In the genomic region with DNA sequence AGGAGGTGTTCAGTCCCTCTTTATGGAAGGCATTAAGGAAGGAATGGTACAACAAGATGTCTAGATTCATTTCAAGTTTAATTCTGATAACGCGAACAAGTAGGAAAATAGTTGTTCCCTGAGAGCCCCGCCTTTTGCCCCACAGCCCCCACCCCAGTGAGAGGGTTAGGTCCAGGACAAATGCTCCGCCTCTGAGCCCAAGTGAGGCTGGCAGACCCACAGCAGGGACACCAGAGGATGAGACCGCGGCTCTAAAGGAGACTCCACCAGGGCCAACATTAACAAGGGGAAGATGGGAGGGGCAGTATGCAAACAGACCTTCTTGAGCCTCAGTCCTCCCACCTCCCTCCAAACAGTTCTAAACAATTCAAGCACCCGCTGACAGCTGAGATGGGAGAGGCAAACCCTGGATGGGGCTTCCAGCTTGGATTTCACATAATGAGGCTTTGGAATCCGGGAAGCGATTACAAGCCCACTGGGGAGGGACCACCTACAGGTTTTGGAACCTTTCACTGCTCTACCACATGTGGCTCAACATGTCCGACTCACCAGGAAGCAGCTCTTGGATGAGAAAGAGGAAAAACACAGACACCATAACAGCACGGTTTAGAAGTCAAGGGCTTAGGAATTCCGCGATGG, we compare ENCODE assay signal across 21 cellular contexts. TPM values are rescaled to one million over a fixed set of nuclear protein-coding genes. Genes with fewer than 3 reads are reported as not detected.
DNase-seq lines count a peak whose midpoint lies in the region; ATAC-seq and TF ChIP-seq lines count a peak whose summit lies in the region.
"Had no signal": no experiment of that assay in that cellular context is flagged by ENCODE, and none has a peak within 500 bp of the region (broad histone marks: within the 10 kb centered on the region; RNA-seq: fewer than 3 reads in every experiment).

No MANE protein-coding gene starts in this region.

- no peaks in the 10 kb centered on the region for H3K4me1 ChIP-seq in RWPE2 (ENCODE audit: insufficient read depth, poor library complexity, severe bottlenecking)

- no peaks in the 10 kb centered on the region for H3K36me3 ChIP-seq in RWPE2 (ENCODE audit: low read depth)

- no peak for TF ChIP-seq CTCF in RWPE2 (IDR thresholded peaks at IDR 0.05; ENCODE audit: poor library complexity, severe bottlenecking)
- no peak for TF ChIP-seq CTCF in type B pancreatic cell (conservative IDR thresholded peaks at IDR 0.05)
- no peak for TF ChIP-seq CTCF in dorsolateral prefrontal cortex (IDR thresholded peaks at IDR 0.05 in 54 of 56, conservative IDR thresholded peaks at IDR 0.05 in 2 of 56; ENCODE audit: low read depth in 1 of 56, partially characterized antibody in 56 of 56)
- TF ChIP-seq CTCF in glutamatergic neuron (IDR thresholded peaks at IDR 0.05; ENCODE audit: partially characterized antibody, unreplicated experiment), result no peak

- intact Hi-C loops in dorsolateral prefrontal cortex (cut with DNase I), result no loop called here

- no peaks in the 10 kb centered on the region for H3K9me3 ChIP-seq in RWPE2 (ENCODE audit: severe bottlenecking)

- H3K4me1 Mint-ChIP-seq in type B pancreatic cell (ENCODE audit: unreplicated experiment) (peaks cover 65% of the 10 kb centered on the region), glutamatergic neuron (ENCODE audit: low read depth, unreplicated experiment) (no peaks in the 10 kb centered on the region)
- H3K4me1 Mint-ChIP-seq: activated naive CD8-positive, alpha-beta T cell treated with anti-CD3 and anti-CD28 coated beads for 36 hours; activated T-helper 17 cell treated with anti-CD3 and anti-CD28 coated beads, Interleukin-2, amount 50 U/mL, for 72 hours had no signal

- H3K36me3 Mint-ChIP-seq in type B pancreatic cell (no peaks in the 10 kb centered on the region), glutamatergic neuron (ENCODE audit: unreplicated experiment) (peaks cover 6% of the 10 kb centered on the region)
- H3K36me3 Mint-ChIP-seq: activated naive CD8-positive, alpha-beta T cell treated with anti-CD3 and anti-CD28 coated beads for 36 hours had no signal

- H3K4me3 ChIP-seq in RWPE2 (ENCODE audit: severe bottlenecking), result no peak overlapping the region
- H3K4me3 ChIP-seq in dorsolateral prefrontal cortex, result no peak overlapping the region
- H3K4me3 ChIP-seq: lung had no signal

- no peak overlapping the region for H3K27ac ChIP-seq in RWPE2 (ENCODE audit: poor library complexity, severe bottlenecking)
- H3K27ac ChIP-seq in dorsolateral prefrontal cortex, result peak overlapping the region in 1 of 59 donors; percentile 24

- H3K27ac Mint-ChIP-seq in type B pancreatic cell, result peak overlapping the region; percentile 60
- H3K27ac Mint-ChIP-seq in glutamatergic neuron (ENCODE audit: unreplicated experiment), result no peak overlapping the region
- H3K27ac Mint-ChIP-seq: activated naive CD8-positive, alpha-beta T cell treated with anti-CD3 and anti-CD28 coated beads for 36 hours; activated T-helper 17 cell treated with anti-CD3 and anti-CD28 coated beads, Interleukin-2, amount 50 U/mL, for 72 hours had no signal

- no peak overlapping the region for H3K4me3 Mint-ChIP-seq in type B pancreatic cell
- no peak overlapping the region for H3K4me3 Mint-ChIP-seq in glutamatergic neuron (ENCODE audit: unreplicated experiment)
- H3K4me3 Mint-ChIP-seq: activated naive CD8-positive, alpha-beta T cell treated with anti-CD3 and anti-CD28 coated beads for 36 hours; activated T-helper 17 cell treated with anti-CD3 and anti-CD28 coated beads, Interleukin-2, amount 50 U/mL, for 72 hours had no signal

- no peak for ATAC-seq in RWPE2 (ENCODE audit: low read depth)
- no peak for ATAC-seq in stimulated activated naive CD8-positive, alpha-beta T cell treated with anti-CD3 and anti-CD28 coated beads, Interleukin-15, Interleukin-2, amounts not matched to agents 100 U/mL and 50 U/mL, for 24 hours
- ATAC-seq: activated T-helper 17 cell treated with anti-CD3 and anti-CD28 coated beads, Interleukin-2, amount 50 U/mL, for 72 hours; HCT116 had no signal

- H3K9me3 Mint-ChIP-seq in type B pancreatic cell (no peaks in the 10 kb centered on the region), glutamatergic neuron (ENCODE audit: unreplicated experiment) (peaks cover 1% of the 10 kb centered on the region)
- H3K9me3 Mint-ChIP-seq: activated naive CD8-positive, alpha-beta T cell treated with anti-CD3 and anti-CD28 coated beads for 36 hours; activated T-helper 17 cell treated with anti-CD3 and anti-CD28 coated beads, Interleukin-2, amount 50 U/mL, for 72 hours had no signal

- H3K27me3 ChIP-seq in RWPE2 (ENCODE audit: insufficient read depth, poor library complexity, severe bottlenecking) (no peaks in the 10 kb centered on the region), dorsolateral prefrontal cortex (peaks cover 0 to 51% (median 0%) of the 10 kb centered on the region in 45 donors)

- DNase-seq in NCI-H2081 (lab: John Stamatoyannopoulos, UW), result peak; percentile 42 to 64
- DNase-seq in NCI-H2081 treated with DMSO at 0.1 percent for 48 hours (lab: John Stamatoyannopoulos, UW), result no peak
- peak; percentile 64 for DNase-seq in RWPE2 (ENCODE audit: low spot score)
- DNase-seq in iPS DF 4.7 (ENCODE audit: extremely low read depth, low spot score), result peak; percentile 72
- DNase-seq in type B pancreatic cell (ENCODE audit: extremely low spot score, unreplicated experiment), result no peak
- DNase-seq in stimulated activated naive CD8-positive, alpha-beta T cell treated with anti-CD3 and anti-CD28 coated beads, Interleukin-15, Interleukin-2, amounts not matched to agents 100 U/mL and 50 U/mL, for 24 hours, result no peak
- DNase-seq in dorsolateral prefrontal cortex, result no peak
- DNase-seq in glutamatergic neuron, result no peak
- DNase-seq: 8988T; activated CD4-positive, alpha-beta T cell treated with anti-CD3 and anti-CD28 coated beads for 48 hours; activated naive CD8-positive, alpha-beta T cell treated with anti-CD3 and anti-CD28 coated beads for 36 hours; DMS79 treated with DMSO at 0.1 percent for 48 hours; NCI-H510A treated with DMSO at 0.1 percent for 48 hours; retina; SW 1271 had no signal

- H3K27me3 Mint-ChIP-seq in type B pancreatic cell (peaks cover 3% of the 10 kb centered on the region), glutamatergic neuron (ENCODE audit: unreplicated experiment) (no peaks in the 10 kb centered on the region)

RNA-seq across cellular contexts. Expression of a gene that starts 42.9 kb away (rescaled TPM):
- total RNA-seq in type B pancreatic cell (ENCODE audit: low replicate concordance) (76.9 and 83.8 TPM in 2 replicates), dorsolateral prefrontal cortex (10 to 100 TPM; 33.8 to 90.3 (median 60.4) TPM), glutamatergic neuron (ENCODE audit: unreplicated experiment) (82.4 TPM)

RNA-seq across cellular contexts. Expression of a gene that starts 54.9 kb away (rescaled TPM):
- 20.5 and 685 TPM in 2 replicates for total RNA-seq in type B pancreatic cell (ENCODE audit: low replicate concordance)
- 10 to 100 TPM in 56 of 120 experiments, 1 to 10 TPM in 64; 2.1 to 89.8 (median 9.7) TPM for total RNA-seq in dorsolateral prefrontal cortex
- 314 TPM for total RNA-seq in glutamatergic neuron (ENCODE audit: unreplicated experiment)
- total RNA-seq: activated naive CD8-positive, alpha-beta T cell treated with anti-CD3 and anti-CD28 coated beads for 36 hours; activated T-helper 17 cell treated with anti-CD3 and anti-CD28 coated beads, Interleukin-2, amount 50 U/mL, for 72 hours; fibroblast of lung; MCF 10A; subcutaneous adipose tissue had no signal

Comparison
In these comparisons a context has a peak if more than half of its experiments do, and no peak if none do; other contexts are left out.
1. DNase-seq: peak in NCI-H2081 (2 of 2), RWPE2 (single experiment) and iPS DF 4.7 (single experiment); none in NCI-H2081 treated with DMSO at 0.1 percent for 48 hours (single experiment), type B pancreatic cell (single experiment), stimulated activated naive CD8-positive, alpha-beta T cell treated with anti-CD3 and anti-CD28 coated beads, Interleukin-15, Interleukin-2, amounts not matched to agents 100 U/mL and 50 U/mL, for 24 hours (single experiment), dorsolateral prefrontal cortex (0 of 10) and glutamatergic neuron (single experiment).